1 cellular context compared by ENCODE assay signal in genomic region chr3:197627772-197628523, GRCh38.
TF ChIP-seq lines count a peak whose summit lies in the region.

No MANE protein-coding gene starts in this region.

TF ChIP-seq in HepG2, 621 proteins besides CTCF, POLR2A, EP300 and RAD21 (continued from another document):
- TF ChIP-seq DR1 (CRISPR knock-in tag; IDR thresholded peaks at IDR 0.05) (peak; percentile 35; the same call in 1 of the 2 replicates), FOXP4 (CRISPR knock-in tag; IDR thresholded peaks at IDR 0.05) (0 out of 2 replicates have a peak, but pooled peaks have one; percentile 16), ZBTB7A (CRISPR knock-in tag; IDR thresholded peaks at IDR 0.05) (0 out of 2 replicates have a peak, but pooled peaks have one; percentile 27), ZFX (CRISPR knock-in tag; IDR thresholded peaks at IDR 0.05; ENCODE audit: low read depth) (peak; percentile 57), KDM2A (CRISPR knock-in tag; IDR thresholded peaks at IDR 0.05; ENCODE audit: borderline replicate concordance, low read depth) (peak; percentile 82), RBFOX2 (IDR thresholded peaks at IDR 0.05; ENCODE audit: low read depth, low read length) (peak; percentile 84), HOXA5 (CRISPR knock-in tag; IDR thresholded peaks at IDR 0.05) (0 out of 2 replicates have a peak, but pooled peaks have one; percentile 22), POLR2G (IDR thresholded peaks at IDR 0.05; ENCODE audit: low read depth, low read length) (peak; percentile 70)
- TF ChIP-seq, protein P1, sequence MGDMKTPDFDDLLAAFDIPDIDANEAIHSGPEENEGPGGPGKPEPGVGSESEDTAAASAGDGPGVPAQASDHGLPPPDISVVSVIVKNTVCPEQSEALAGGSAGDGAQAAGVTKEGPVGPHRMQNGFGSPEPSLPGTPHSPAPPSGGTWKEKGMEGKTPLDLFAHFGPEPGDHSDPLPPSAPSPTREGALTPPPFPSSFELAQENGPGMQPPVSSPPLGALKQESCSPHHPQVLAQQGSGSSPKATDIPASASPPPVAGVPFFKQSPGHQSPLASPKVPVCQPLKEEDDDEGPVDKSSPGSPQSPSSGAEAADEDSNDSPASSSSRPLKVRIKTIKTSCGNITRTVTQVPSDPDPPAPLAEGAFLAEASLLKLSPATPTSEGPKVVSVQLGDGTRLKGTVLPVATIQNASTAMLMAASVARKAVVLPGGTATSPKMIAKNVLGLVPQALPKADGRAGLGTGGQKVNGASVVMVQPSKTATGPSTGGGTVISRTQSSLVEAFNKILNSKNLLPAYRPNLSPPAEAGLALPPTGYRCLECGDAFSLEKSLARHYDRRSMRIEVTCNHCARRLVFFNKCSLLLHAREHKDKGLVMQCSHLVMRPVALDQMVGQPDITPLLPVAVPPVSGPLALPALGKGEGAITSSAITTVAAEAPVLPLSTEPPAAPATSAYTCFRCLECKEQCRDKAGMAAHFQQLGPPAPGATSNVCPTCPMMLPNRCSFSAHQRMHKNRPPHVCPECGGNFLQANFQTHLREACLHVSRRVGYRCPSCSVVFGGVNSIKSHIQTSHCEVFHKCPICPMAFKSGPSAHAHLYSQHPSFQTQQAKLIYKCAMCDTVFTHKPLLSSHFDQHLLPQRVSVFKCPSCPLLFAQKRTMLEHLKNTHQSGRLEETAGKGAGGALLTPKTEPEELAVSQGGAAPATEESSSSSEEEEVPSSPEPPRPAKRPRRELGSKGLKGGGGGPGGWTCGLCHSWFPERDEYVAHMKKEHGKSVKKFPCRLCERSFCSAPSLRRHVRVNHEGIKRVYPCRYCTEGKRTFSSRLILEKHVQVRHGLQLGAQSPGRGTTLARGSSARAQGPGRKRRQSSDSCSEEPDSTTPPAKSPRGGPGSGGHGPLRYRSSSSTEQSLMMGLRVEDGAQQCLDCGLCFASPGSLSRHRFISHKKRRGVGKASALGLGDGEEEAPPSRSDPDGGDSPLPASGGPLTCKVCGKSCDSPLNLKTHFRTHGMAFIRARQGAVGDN (CRISPR knock-in tag; IDR thresholded peaks at IDR 0.05), result peak; percentile 47
